In the genomic region with DNA sequence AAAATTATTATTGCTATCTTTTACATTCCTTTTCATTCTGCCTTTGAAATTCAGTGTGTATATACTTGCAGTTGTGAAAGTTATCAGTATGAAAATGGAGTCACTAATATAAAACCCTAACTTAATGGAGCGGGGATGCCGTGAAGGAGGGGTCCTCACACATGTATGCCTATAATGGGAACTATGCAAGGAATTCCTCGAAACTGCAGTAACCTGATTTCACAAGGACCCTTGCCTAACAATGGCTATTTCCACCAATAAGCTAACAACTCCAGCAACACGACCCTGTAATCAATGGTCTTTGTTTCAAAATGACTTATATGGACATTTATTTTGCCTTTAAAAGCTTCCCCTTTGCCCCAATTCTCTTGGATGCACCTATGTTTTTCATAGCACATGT, we compare ENCODE assay signal across 35 cellular contexts.
"Had no signal": no experiment of that assay in that cellular context is flagged by ENCODE, and none has a peak within 500 bp of the region (broad histone marks: within the 10 kb centered on the region; RNA-seq: fewer than 3 reads in every experiment).

No MANE protein-coding gene starts in this region.

- H3K4me1 Mint-ChIP-seq: activated CD4-positive, alpha-beta T cell treated with anti-CD3 and anti-CD28 coated beads, Interleukin-2, amount 10 ng/mL, durations not matched to agents 24 days and 14 days had no signal

- H3K27me3 ChIP-seq: adrenal gland, body of pancreas, esophagus muscularis mucosa, gastrocnemius medialis, heart left ventricle had no signal

- H3K36me3 Mint-ChIP-seq: activated CD4-positive, alpha-beta memory T cell treated with anti-CD3 and anti-CD28 coated beads for 36 hours; activated CD8-positive, alpha-beta memory T cell treated with anti-CD3 and anti-CD28 coated beads, Interleukin-2, amount 10 ng/mL, durations not matched to agents 7 days and 5 days; activated naive CD4-positive, alpha-beta T cell treated with anti-CD3 and anti-CD28 coated beads, Interleukin-2, amount 50 U/mL, for 24 hours; activated naive CD8-positive, alpha-beta T cell treated with anti-CD3 and anti-CD28 coated beads for 36 hours had no signal

- H3K9me3 Mint-ChIP-seq: activated CD4-positive, alpha-beta memory T cell treated with anti-CD3 and anti-CD28 coated beads for 36 hours; activated CD4-positive, alpha-beta T cell treated with anti-CD3 and anti-CD28 coated beads, Interleukin-2, amount 10 ng/mL, durations not matched to agents 24 days and 14 days; activated naive CD4-positive, alpha-beta T cell treated with anti-CD3 and anti-CD28 coated beads for 36 hours; activated naive CD4-positive, alpha-beta T cell treated with anti-CD3 and anti-CD28 coated beads, Interleukin-2, amount 50 U/mL, for 24 hours; activated naive CD8-positive, alpha-beta T cell treated with anti-CD3 and anti-CD28 coated beads for 36 hours; activated naive CD8-positive, alpha-beta T cell treated with anti-CD3 and anti-CD28 coated beads, Interleukin-2, amount 50 U/mL, for 24 hours; activated T-helper 1 cell treated with anti-CD3 and anti-CD28 coated beads, Interleukin-12 subunit alpha, Interleukin-12 subunit beta, Interleukin-2, Interleukin-4 antibody, amounts not matched to agents 30 ng/mL and 10 ng/mL and 1 ng/mL, durations not matched to agents 14 hours and 24 hours and 36 hours; activated T-helper 2 cell treated with anti-CD3 and anti-CD28 coated beads, Interferon-gamma antibody, Interleukin-2, Interleukin-4, amounts not matched to agents 10 μg/mL and 5 μg/mL and 100 μg/mL, durations not matched to agents 14 hours and 24 hours and 36 hours; effector memory CD8-positive, alpha-beta T cell; T-helper 1 cell treated with Interleukin-12 subunit alpha and Interleukin-12 subunit beta and Interleukin-4 antibody, amounts not matched to agents 30 μg/mL and 1 μg/mL, for 36 hours had no signal

- H3K36me3 ChIP-seq: adrenal gland, esophagus muscularis mucosa, gastrocnemius medialis, heart left ventricle, WERI-Rb-1 had no signal

- H3K27ac ChIP-seq: adrenal gland, body of pancreas, esophagus muscularis mucosa, foreskin keratinocyte, gastrocnemius medialis, heart left ventricle, WERI-Rb-1 had no signal

- FAIRE-seq: colon had no signal

- H3K4me3 Mint-ChIP-seq: activated CD4-positive, alpha-beta memory T cell treated with anti-CD3 and anti-CD28 coated beads for 36 hours; activated CD4-positive, alpha-beta T cell treated with anti-CD3 and anti-CD28 coated beads for 36 hours; activated CD4-positive, alpha-beta T cell treated with anti-CD3 and anti-CD28 coated beads, Interleukin-2, amount 10 ng/mL, durations not matched to agents 24 days and 14 days; activated CD8-positive, alpha-beta memory T cell treated with anti-CD3 and anti-CD28 coated beads, Interleukin-2, amount 10 ng/mL, durations not matched to agents 7 days and 5 days; activated CD8-positive, alpha-beta T cell treated with anti-CD3 and anti-CD28 coated beads, Interleukin-2, amount 10 ng/mL, durations not matched to agents 7 days and 5 days; activated naive CD4-positive, alpha-beta T cell treated with anti-CD3 and anti-CD28 coated beads for 36 hours; activated naive CD4-positive, alpha-beta T cell treated with anti-CD3 and anti-CD28 coated beads, Interleukin-2, amount 50 U/mL, for 24 hours; activated naive CD8-positive, alpha-beta T cell treated with anti-CD3 and anti-CD28 coated beads for 36 hours; activated naive CD8-positive, alpha-beta T cell treated with anti-CD3 and anti-CD28 coated beads, Interleukin-2, amount 50 U/mL, for 24 hours; activated T-helper 1 cell treated with anti-CD3 and anti-CD28 coated beads, Interleukin-12 subunit alpha, Interleukin-12 subunit beta, Interleukin-2, Interleukin-4 antibody, amounts not matched to agents 30 ng/mL and 10 ng/mL and 1 ng/mL, durations not matched to agents 14 hours and 24 hours and 36 hours; effector memory CD8-positive, alpha-beta T cell; T-helper 1 cell treated with Interleukin-12 subunit alpha and Interleukin-12 subunit beta and Interleukin-4 antibody, amounts not matched to agents 30 μg/mL and 1 μg/mL, for 36 hours had no signal

- H3K4me3 ChIP-seq: adrenal gland, body of pancreas, esophagus muscularis mucosa, gastrocnemius medialis, heart left ventricle had no signal

- H3K27ac Mint-ChIP-seq: activated CD4-positive, alpha-beta memory T cell treated with anti-CD3 and anti-CD28 coated beads for 36 hours; activated CD4-positive, alpha-beta T cell treated with anti-CD3 and anti-CD28 coated beads for 36 hours; activated CD4-positive, alpha-beta T cell treated with anti-CD3 and anti-CD28 coated beads, Interleukin-2, amount 10 ng/mL, durations not matched to agents 24 days and 14 days; activated CD8-positive, alpha-beta memory T cell treated with anti-CD3 and anti-CD28 coated beads, Interleukin-2, amount 10 ng/mL, durations not matched to agents 7 days and 5 days; activated CD8-positive, alpha-beta T cell treated with anti-CD3 and anti-CD28 coated beads, Interleukin-2, amount 10 ng/mL, durations not matched to agents 7 days and 5 days; activated naive CD4-positive, alpha-beta T cell treated with anti-CD3 and anti-CD28 coated beads for 36 hours; activated naive CD4-positive, alpha-beta T cell treated with anti-CD3 and anti-CD28 coated beads, Interleukin-2, amount 50 U/mL, for 24 hours; activated naive CD8-positive, alpha-beta T cell treated with anti-CD3 and anti-CD28 coated beads for 36 hours; activated naive CD8-positive, alpha-beta T cell treated with anti-CD3 and anti-CD28 coated beads, Interleukin-2, amount 50 U/mL, for 24 hours; activated T-helper 1 cell treated with anti-CD3 and anti-CD28 coated beads, Interleukin-12 subunit alpha, Interleukin-12 subunit beta, Interleukin-2, Interleukin-4 antibody, amounts not matched to agents 30 ng/mL and 10 ng/mL and 1 ng/mL, durations not matched to agents 14 hours and 24 hours and 36 hours; activated T-helper 2 cell treated with anti-CD3 and anti-CD28 coated beads, Interferon-gamma antibody, Interleukin-2, Interleukin-4, amounts not matched to agents 10 μg/mL and 5 μg/mL and 100 μg/mL, durations not matched to agents 14 hours and 24 hours and 36 hours; effector memory CD8-positive, alpha-beta T cell; T-helper 1 cell treated with Interleukin-12 subunit alpha and Interleukin-12 subunit beta and Interleukin-4 antibody, amounts not matched to agents 30 μg/mL and 1 μg/mL, for 36 hours had no signal

- ATAC-seq: activated CD4-positive, alpha-beta T cell treated with anti-CD3 and anti-CD28 coated beads for 36 hours; activated CD8-positive, alpha-beta memory T cell treated with anti-CD3 and anti-CD28 coated beads, Interleukin-2, amount 10 ng/mL, durations not matched to agents 7 days and 5 days; activated CD8-positive, alpha-beta T cell treated with anti-CD3 and anti-CD28 coated beads, Interleukin-2, amount 10 ng/mL, durations not matched to agents 7 days and 5 days; activated naive CD8-positive, alpha-beta T cell treated with anti-CD3 and anti-CD28 coated beads, Interleukin-2, amount 50 U/mL, for 24 hours; body of pancreas; effector memory CD8-positive, alpha-beta T cell; foreskin keratinocyte; gastrocnemius medialis; heart left ventricle had no signal

- H3K27me3 Mint-ChIP-seq: activated naive CD4-positive, alpha-beta T cell treated with anti-CD3 and anti-CD28 coated beads, Interleukin-2, amount 50 U/mL, for 24 hours had no signal

- H3K9me3 ChIP-seq: adrenal gland, body of pancreas, esophagus muscularis mucosa, gastrocnemius medialis, heart left ventricle had no signal

- H3K4me1 ChIP-seq: esophagus muscularis mucosa, foreskin keratinocyte, gastrocnemius medialis, heart left ventricle had no signal

- DNase-seq: activated CD4-positive, alpha-beta memory T cell treated with anti-CD3 and anti-CD28 coated beads for 36 hours; activated CD4-positive, alpha-beta T cell treated with anti-CD3 and anti-CD28 coated beads for 36 hours; activated CD4-positive, alpha-beta T cell treated with anti-CD3 and anti-CD28 coated beads, Interleukin-2, amount 10 ng/mL, durations not matched to agents 24 days and 14 days; activated CD4-positive, CD25-positive, alpha-beta regulatory T cell; activated CD4-positive, CD25-positive, alpha-beta regulatory T cell treated with anti-CD3 and anti-CD28 coated beads, Interleukin-2, amount 50 U/mL, for 72 hours; activated CD8-positive, alpha-beta memory T cell treated with anti-CD3 and anti-CD28 coated beads, Interleukin-2, amount 10 ng/mL, durations not matched to agents 7 days and 5 days; activated CD8-positive, alpha-beta memory T cell treated with anti-CD3 and anti-CD28 coated beads, Interleukin-2, amount 50 U/mL, for 4 hours; activated CD8-positive, alpha-beta T cell treated with anti-CD3 and anti-CD28 coated beads, Interleukin-2, amount 10 ng/mL, durations not matched to agents 7 days and 5 days; activated effector memory CD4-positive, alpha-beta T cell treated with anti-CD3 and anti-CD28 coated beads, Interleukin-2, amount 50 U/mL, for 16 hours; activated naive CD4-positive, alpha-beta T cell treated with anti-CD3 and anti-CD28 coated beads for 36 hours; activated naive CD8-positive, alpha-beta T cell treated with anti-CD3 and anti-CD28 coated beads for 36 hours; activated naive CD8-positive, alpha-beta T cell treated with anti-CD3 and anti-CD28 coated beads, Interleukin-2, amount 50 U/mL, for 24 hours; activated T-cell treated with anti-CD3 and anti-CD28 coated beads, Interleukin-2, amount 50 U/mL, for 1 hour; activated T-cell treated with anti-CD3 and anti-CD28 coated beads, Interleukin-2, amount 50 U/mL, for 48 hours; adrenal gland; amygdala; aorta; body of pancreas; caudate nucleus; cortex of kidney; dermis blood vessel endothelial cell; effector CD4-positive, alpha-beta T cell; effector memory CD8-positive, alpha-beta T cell; foreskin keratinocyte; gastrocnemius medialis; glutamatergic neuron; heart left ventricle; T-helper 9 cell; WERI-Rb-1 had no signal
